ENCODE assay signal across 10 cellular contexts in genomic region chr3:48594431-48595049, GRCh38. TPM values are rescaled to one million over a fixed set of nuclear protein-coding genes. Genes with fewer than 3 reads are reported as not detected.
DNase-seq lines count a peak whose midpoint lies in the region; ATAC-seq and TF ChIP-seq lines count a peak whose summit lies in the region.
"Had no signal": no experiment of that assay in that cellular context is flagged by ENCODE, and none has a peak within 500 bp of the region (broad histone marks: within the 10 kb centered on the region; RNA-seq: fewer than 3 reads in every experiment).

No MANE protein-coding gene starts in this region.

- H3K36me3 Mint-ChIP-seq in T-helper 17 cell (ENCODE audit: low read depth) = peaks cover 6% of the 10 kb centered on the region

- ATAC-seq in T-helper 17 cell (no peak), GM19035 (IDR thresholded peaks at IDR 0.05; ENCODE audit: unreplicated experiment) (no peak)

- peaks cover 0 to 15% (median 5%) of the 10 kb centered on the region in 3 donors for H3K27me3 ChIP-seq in sigmoid colon

- DNase-seq in EH (ENCODE audit: low read depth) = peak; percentile 77
- DNase-seq in T-helper 17 cell = no peak
- DNase-seq in glomerular visceral epithelial cell (ENCODE audit: extremely low spot score) = peak; percentile 25
- DNase-seq in sigmoid colon = no peak
- DNase-seq in NCI-H82 treated with DMSO at 0.1 percent for 48 hours (lab: John Stamatoyannopoulos, UW; ENCODE audit: unreplicated experiment) = no peak
- no peak for DNase-seq in NCI-H2107 (lab: John Stamatoyannopoulos, UW)
- no peak for DNase-seq in NCI-H748 treated with DMSO at 0.1 percent for 48 hours (lab: John Stamatoyannopoulos, UW)
- DNase-seq: NCI-H1436 had no signal

- no peak for TF ChIP-seq EP300 in sigmoid colon (IDR thresholded peaks at IDR 0.05)

- H3K4me1 Mint-ChIP-seq in T-helper 17 cell = peaks cover 18% of the 10 kb centered on the region

- H3K9me3 ChIP-seq in T-helper 17 cell (ENCODE audit: control insufficient read depth, low read length, poor library complexity, severe bottlenecking) (no peaks in the 10 kb centered on the region), sigmoid colon (no peaks in the 10 kb centered on the region)

- peak overlapping the region; percentile 16 to 50 (median 40) for H3K4me3 ChIP-seq in sigmoid colon

- peaks cover 44% of the 10 kb centered on the region for H3K27me3 Mint-ChIP-seq in T-helper 17 cell

- no peak for TF ChIP-seq CTCF in sigmoid colon (IDR thresholded peaks at IDR 0.05)

- peaks cover 0 to 41% (median 37%) of the 10 kb centered on the region in 4 donors for H3K4me1 ChIP-seq in sigmoid colon

- intact Hi-C loops in sigmoid colon (cut with DNase I) = no loop called here

- TF ChIP-seq POLR2A in sigmoid colon (IDR thresholded peaks at IDR 0.05) = no peak

- peaks cover 4 to 11% (median 6%) of the 10 kb centered on the region in 4 donors for H3K36me3 ChIP-seq in sigmoid colon

- H3K27ac ChIP-seq in sigmoid colon = peak overlapping the region in 1 of 4 donors; percentile 89

- 27 to 40% methylated on average over 39 of the region's 39 CpGs for WGBS in sigmoid colon, 2 donors

- peak overlapping the region; percentile 63 for H3K4me3 Mint-ChIP-seq in T-helper 17 cell

- no peak overlapping the region for H3K27ac Mint-ChIP-seq in T-helper 17 cell

RNA-seq across cellular contexts. Expression of gene COL7A1, which starts 0.6 kb away (rescaled TPM):
- total RNA-seq in T-helper 17 cell (under 1 TPM; 0.73 to 0.94 TPM), sigmoid colon (1 to 10 TPM; 1.5 to 9.4 (median 2.6) TPM)
- 10 to 100 TPM in 1 of 3 donors, 1 to 10 TPM in 2; 1.4 to 15.4 (median 3.0) TPM for polyA plus RNA-seq in sigmoid colon

RNA-seq across cellular contexts. Expression of gene UQCRC1, which starts 14.9 kb away (rescaled TPM):
- total RNA-seq in T-helper 17 cell (10 to 100 TPM; 86.1 to 92.1 TPM), sigmoid colon (100 to 1,000 TPM; 199 to 241 (median 223) TPM)
- 100 to 1,000 TPM; 451 to 828 (median 586) TPM for polyA plus RNA-seq in sigmoid colon

RNA-seq across cellular contexts. Expression of gene TMEM89, which starts 27.0 kb away (rescaled TPM):
- total RNA-seq in T-helper 17 cell (under 1 TPM in 1 of 2 donors, not detected in 1; 0.55 TPM), sigmoid colon (not detected)
- 1 to 10 TPM in 1 of 3 donors, not detected in 2; 1.2 TPM for polyA plus RNA-seq in sigmoid colon
- total RNA-seq: liver had no signal
- polyA plus RNA-seq: liver had no signal

RNA-seq across cellular contexts. Expression of gene UCN2, which starts 31.0 kb away (rescaled TPM):
- not detected for total RNA-seq in T-helper 17 cell
- not detected for total RNA-seq in sigmoid colon
- under 1 TPM in 1 of 3 donors, not detected in 2; 0.10 TPM for polyA plus RNA-seq in sigmoid colon
- polyA plus RNA-seq: liver had no signal

RNA-seq across cellular contexts. Expression of gene PFKFB4, which starts 37.9 kb away (rescaled TPM):
- total RNA-seq in T-helper 17 cell (1 to 10 TPM; 1.6 to 3.3 TPM), sigmoid colon (1 to 10 TPM; 1.5 to 6.7 (median 2.7) TPM)
- 1 to 10 TPM; 4.2 to 8.0 (median 4.8) TPM for polyA plus RNA-seq in sigmoid colon

Comparison
In these comparisons a context has a peak if more than half of its experiments do, and no peak if none do; other contexts are left out.
1. DNase-seq: peak in EH (single experiment) and glomerular visceral epithelial cell (single experiment); none in T-helper 17 cell (0 of 3), sigmoid colon (single experiment), NCI-H82 treated with DMSO at 0.1 percent for 48 hours (single experiment), NCI-H2107 (single experiment) and NCI-H748 treated with DMSO at 0.1 percent for 48 hours (single experiment).